Comparison of ENCODE assay signal across 37 cellular contexts in genomic region chr1:208907785-208908184, GRCh38.
"Had no signal": no experiment of that assay in that cellular context is flagged by ENCODE, and none has a peak within 500 bp of the region (broad histone marks: within the 10 kb centered on the region; RNA-seq: fewer than 3 reads in every experiment).

No MANE protein-coding gene starts in this region.

- H3K27me3 ChIP-seq: ascending aorta, cardiac muscle cell had no signal

- H3K4me3 ChIP-seq: ascending aorta, cardiac muscle cell had no signal

- H3K4me1 ChIP-seq: ascending aorta had no signal

- DNase-seq: activated CD4-positive, alpha-beta memory T cell treated with anti-CD3 and anti-CD28 coated beads, Interleukin-2, amount 10 ng/mL, durations not matched to agents 7 days and 5 days; activated CD4-positive, alpha-beta T cell treated with anti-CD3 and anti-CD28 coated beads for 1 hour; activated CD4-positive, alpha-beta T cell treated with anti-CD3 and anti-CD28 coated beads for 36 hours; activated CD4-positive, alpha-beta T cell treated with anti-CD3 and anti-CD28 coated beads for 48 hours; activated CD4-positive, alpha-beta T cell treated with anti-CD3 and anti-CD28 coated beads, Interleukin-2, amount 10 ng/mL, durations not matched to agents 7 days and 5 days; activated CD4-positive, alpha-beta T cell treated with anti-CD3 and anti-CD28 coated beads, Interleukin-2, amount 50 U/mL, for 48 hours; activated CD4-positive, CD25-positive, alpha-beta regulatory T cell; activated CD8-positive, alpha-beta memory T cell treated with anti-CD3 and anti-CD28 coated beads for 24 hours; activated CD8-positive, alpha-beta memory T cell treated with anti-CD3 and anti-CD28 coated beads, Interleukin-2, amount 10 ng/mL, durations not matched to agents 7 days and 5 days; activated CD8-positive, alpha-beta memory T cell treated with anti-CD3 and anti-CD28 coated beads, Interleukin-2, amount 50 U/mL, for 48 hours; activated CD8-positive, alpha-beta T cell treated with anti-CD3 and anti-CD28 coated beads, Interleukin-2, amount 10 ng/mL, durations not matched to agents 7 days and 5 days; activated effector memory CD4-positive, alpha-beta T cell treated with Interleukin-2 at 50 U/mL for 16 hours; activated gamma-delta T cell; activated naive CD4-positive, alpha-beta T cell treated with anti-CD3 and anti-CD28 coated beads, Interleukin-2, amount 10 ng/mL, durations not matched to agents 7 days and 5 days; activated naive CD4-positive, alpha-beta T cell treated with Interleukin-2 at 50 U/mL for 16 hours; activated naive CD8-positive, alpha-beta T cell treated with anti-CD3 and anti-CD28 coated beads, Interleukin-2, amount 10 ng/mL, durations not matched to agents 7 days and 5 days; activated naive CD8-positive, alpha-beta T cell treated with anti-CD3 and anti-CD28 coated beads, Interleukin-2, amount 50 U/mL, for 24 hours; activated T-cell treated with anti-CD3 and anti-CD28 coated beads, Interleukin-2, amount 50 U/mL, for 24 hours; activated T-cell treated with anti-CD3 and anti-CD28 coated beads, Interleukin-2, amount 50 U/mL, for 48 hours; amygdala; anterior cingulate cortex; caudate nucleus; cerebellar nuclear complex; T-helper 1 cell; T-helper 2 cell; T-helper 9 cell had no signal

- H3K27ac ChIP-seq: ascending aorta, cardiac muscle cell, VCaP had no signal

- H3K27ac Mint-ChIP-seq: activated CD4-positive, alpha-beta memory T cell treated with anti-CD3 and anti-CD28 coated beads, Interleukin-2, amount 10 ng/mL, durations not matched to agents 7 days and 5 days; activated CD4-positive, alpha-beta T cell treated with anti-CD3 and anti-CD28 coated beads for 36 hours; activated CD4-positive, alpha-beta T cell treated with anti-CD3 and anti-CD28 coated beads, Interleukin-2, amount 10 ng/mL, durations not matched to agents 7 days and 5 days; activated CD8-positive, alpha-beta memory T cell treated with anti-CD3 and anti-CD28 coated beads, Interleukin-2, amount 10 ng/mL, durations not matched to agents 7 days and 5 days; activated CD8-positive, alpha-beta T cell treated with anti-CD3 and anti-CD28 coated beads, Interleukin-2, amount 10 ng/mL, durations not matched to agents 7 days and 5 days; activated naive CD4-positive, alpha-beta T cell treated with anti-CD3 and anti-CD28 coated beads, Interleukin-2, amount 10 ng/mL, durations not matched to agents 7 days and 5 days; activated naive CD4-positive, alpha-beta T cell treated with anti-CD3 and anti-CD28 coated beads, Interleukin-2, amount 50 U/mL, for 24 hours; activated naive CD8-positive, alpha-beta T cell; activated naive CD8-positive, alpha-beta T cell treated with anti-CD3 and anti-CD28 coated beads, Interleukin-2, amount 10 ng/mL, durations not matched to agents 7 days and 5 days; activated naive CD8-positive, alpha-beta T cell treated with anti-CD3 and anti-CD28 coated beads, Interleukin-2, amount 50 U/mL, for 24 hours; activated T-cell treated with anti-CD3 and anti-CD28 coated beads, Interleukin-2, amount 50 U/mL, for 24 hours; activated T-helper 2 cell treated with anti-CD3 and anti-CD28 coated beads, Interferon-gamma antibody, Interleukin-2, Interleukin-4, amounts not matched to agents 10 μg/mL and 5 μg/mL and 100 μg/mL, durations not matched to agents 14 hours and 24 hours and 36 hours; T-helper 1 cell treated with Interleukin-12 subunit alpha and Interleukin-12 subunit beta and Interleukin-4 antibody, amounts not matched to agents 30 μg/mL and 1 μg/mL, for 36 hours; T-helper 2 cell treated with Interferon-gamma antibody and Interleukin-4, amounts not matched to agents 5 μg/mL and 100 μg/mL, for 36 hours; WTC11 had no signal

- H3K4me1 Mint-ChIP-seq: activated CD4-positive, alpha-beta memory T cell treated with anti-CD3 and anti-CD28 coated beads, Interleukin-2, amount 10 ng/mL, durations not matched to agents 7 days and 5 days; activated CD4-positive, alpha-beta T cell treated with anti-CD3 and anti-CD28 coated beads for 36 hours; activated CD4-positive, alpha-beta T cell treated with anti-CD3 and anti-CD28 coated beads, Interleukin-2, amount 10 ng/mL, durations not matched to agents 7 days and 5 days; activated CD8-positive, alpha-beta memory T cell treated with anti-CD3 and anti-CD28 coated beads, Interleukin-2, amount 10 ng/mL, durations not matched to agents 7 days and 5 days; activated naive CD4-positive, alpha-beta T cell treated with anti-CD3 and anti-CD28 coated beads, Interleukin-2, amount 10 ng/mL, durations not matched to agents 7 days and 5 days; activated naive CD4-positive, alpha-beta T cell treated with anti-CD3 and anti-CD28 coated beads, Interleukin-2, amount 50 U/mL, for 24 hours; activated naive CD8-positive, alpha-beta T cell treated with anti-CD3 and anti-CD28 coated beads, Interleukin-2, amount 10 ng/mL, durations not matched to agents 7 days and 5 days; activated naive CD8-positive, alpha-beta T cell treated with anti-CD3 and anti-CD28 coated beads, Interleukin-2, amount 50 U/mL, for 24 hours; central memory CD8-positive, alpha-beta T cell had no signal

- H3K9me3 Mint-ChIP-seq: activated CD4-positive, alpha-beta memory T cell treated with anti-CD3 and anti-CD28 coated beads, Interleukin-2, amount 10 ng/mL, durations not matched to agents 7 days and 5 days; activated CD4-positive, alpha-beta T cell treated with anti-CD3 and anti-CD28 coated beads, Interleukin-2, amount 10 ng/mL, durations not matched to agents 7 days and 5 days; activated naive CD4-positive, alpha-beta T cell treated with anti-CD3 and anti-CD28 coated beads, Interleukin-2, amount 10 ng/mL, durations not matched to agents 7 days and 5 days; activated naive CD4-positive, alpha-beta T cell treated with anti-CD3 and anti-CD28 coated beads, Interleukin-2, amount 50 U/mL, for 24 hours; activated naive CD8-positive, alpha-beta T cell treated with anti-CD3 and anti-CD28 coated beads, Interleukin-2, amount 10 ng/mL, durations not matched to agents 7 days and 5 days; activated naive CD8-positive, alpha-beta T cell treated with anti-CD3 and anti-CD28 coated beads, Interleukin-2, amount 50 U/mL, for 24 hours; activated T-cell treated with anti-CD3 and anti-CD28 coated beads, Interleukin-2, amount 50 U/mL, for 24 hours; activated T-helper 2 cell treated with anti-CD3 and anti-CD28 coated beads, Interferon-gamma antibody, Interleukin-2, Interleukin-4, amounts not matched to agents 10 μg/mL and 5 μg/mL and 100 μg/mL, durations not matched to agents 14 hours and 24 hours and 36 hours; central memory CD8-positive, alpha-beta T cell; T-helper 1 cell treated with Interleukin-12 subunit alpha and Interleukin-12 subunit beta and Interleukin-4 antibody, amounts not matched to agents 30 μg/mL and 1 μg/mL, for 36 hours; T-helper 2 cell treated with Interferon-gamma antibody and Interleukin-4, amounts not matched to agents 5 μg/mL and 100 μg/mL, for 36 hours had no signal

- H3K27me3 Mint-ChIP-seq: activated CD4-positive, alpha-beta T cell treated with anti-CD3 and anti-CD28 coated beads, Interleukin-2, amount 10 ng/mL, durations not matched to agents 7 days and 5 days; activated CD8-positive, alpha-beta memory T cell treated with anti-CD3 and anti-CD28 coated beads, Interleukin-2, amount 10 ng/mL, durations not matched to agents 7 days and 5 days; activated naive CD4-positive, alpha-beta T cell treated with anti-CD3 and anti-CD28 coated beads, Interleukin-2, amount 10 ng/mL, durations not matched to agents 7 days and 5 days; activated naive CD8-positive, alpha-beta T cell treated with anti-CD3 and anti-CD28 coated beads, Interleukin-2, amount 50 U/mL, for 24 hours had no signal

- H3K4me3 Mint-ChIP-seq: activated CD4-positive, alpha-beta memory T cell treated with anti-CD3 and anti-CD28 coated beads, Interleukin-2, amount 10 ng/mL, durations not matched to agents 7 days and 5 days; activated CD4-positive, alpha-beta T cell treated with anti-CD3 and anti-CD28 coated beads for 36 hours; activated CD4-positive, alpha-beta T cell treated with anti-CD3 and anti-CD28 coated beads, Interleukin-2, amount 10 ng/mL, durations not matched to agents 7 days and 5 days; activated CD8-positive, alpha-beta memory T cell treated with anti-CD3 and anti-CD28 coated beads, Interleukin-2, amount 10 ng/mL, durations not matched to agents 7 days and 5 days; activated CD8-positive, alpha-beta T cell treated with anti-CD3 and anti-CD28 coated beads, Interleukin-2, amount 10 ng/mL, durations not matched to agents 7 days and 5 days; activated naive CD4-positive, alpha-beta T cell treated with anti-CD3 and anti-CD28 coated beads, Interleukin-2, amount 10 ng/mL, durations not matched to agents 7 days and 5 days; activated naive CD4-positive, alpha-beta T cell treated with anti-CD3 and anti-CD28 coated beads, Interleukin-2, amount 50 U/mL, for 24 hours; activated naive CD8-positive, alpha-beta T cell; activated naive CD8-positive, alpha-beta T cell treated with anti-CD3 and anti-CD28 coated beads, Interleukin-2, amount 10 ng/mL, durations not matched to agents 7 days and 5 days; activated naive CD8-positive, alpha-beta T cell treated with anti-CD3 and anti-CD28 coated beads, Interleukin-2, amount 50 U/mL, for 24 hours; activated T-cell treated with anti-CD3 and anti-CD28 coated beads, Interleukin-2, amount 50 U/mL, for 24 hours; brain; central memory CD8-positive, alpha-beta T cell; T-helper 1 cell treated with Interleukin-12 subunit alpha and Interleukin-12 subunit beta and Interleukin-4 antibody, amounts not matched to agents 30 μg/mL and 1 μg/mL, for 36 hours; T-helper 2 cell treated with Interferon-gamma antibody and Interleukin-4, amounts not matched to agents 5 μg/mL and 100 μg/mL, for 36 hours; WTC11 had no signal

- H3K36me3 ChIP-seq: ascending aorta, cardiac muscle cell had no signal

- H3K36me3 Mint-ChIP-seq: activated CD8-positive, alpha-beta memory T cell treated with anti-CD3 and anti-CD28 coated beads, Interleukin-2, amount 10 ng/mL, durations not matched to agents 7 days and 5 days; activated naive CD4-positive, alpha-beta T cell treated with anti-CD3 and anti-CD28 coated beads, Interleukin-2, amount 10 ng/mL, durations not matched to agents 7 days and 5 days; activated naive CD4-positive, alpha-beta T cell treated with anti-CD3 and anti-CD28 coated beads, Interleukin-2, amount 50 U/mL, for 24 hours; activated naive CD8-positive, alpha-beta T cell; activated naive CD8-positive, alpha-beta T cell treated with anti-CD3 and anti-CD28 coated beads, Interleukin-2, amount 10 ng/mL, durations not matched to agents 7 days and 5 days; brain; WTC11 had no signal

- H3K9me3 ChIP-seq: ascending aorta had no signal
